In genomic region chr2:70984576-70985282, GRCh38 we compare ENCODE assay signal across 7 cellular contexts. TPM values are rescaled to one million over a fixed set of nuclear protein-coding genes. Genes with fewer than 3 reads are reported as not detected.
A peak's percentile ranks its signal among the peaks of the same experiment; 100 is the strongest.
DNase-seq lines count a peak whose midpoint lies in the region; ATAC-seq and TF ChIP-seq lines count a peak whose summit lies in the region.

No MANE protein-coding gene starts in this region.

- no peak overlapping the region for H3K4me3 ChIP-seq in left ventricle myocardium inferior

- H3K27ac ChIP-seq in RWPE1 (no peak overlapping the region), left ventricle myocardium inferior (replicated peaks) (no peak overlapping the region)

- peaks cover 40% of the 10 kb centered on the region for H3K36me3 ChIP-seq in left ventricle myocardium inferior

- DNase-seq in RWPE1 (ENCODE audit: low spot score) (peak; percentile 30), left ventricle myocardium inferior (peak; percentile 54), NCI-H187 (lab: John Stamatoyannopoulos, UW) (no peak)
- peak; percentile 72 for DNase-seq in activated gamma-delta T cell treated with anti-CD3 and anti-CD28 coated beads, Interleukin-2, amount 50 U/mL, for 16 hours (ENCODE audit: low read depth)
- DNase-seq in stimulated activated CD4-positive, alpha-beta T cell treated with anti-CD3 and anti-CD28 coated beads, Interleukin-12 subunit alpha, Interleukin-12 subunit beta, amount 100 ng/mL, for 4 hours: peak; percentile 79

- no peaks in the 10 kb centered on the region for H3K9me3 ChIP-seq in left ventricle myocardium inferior (replicated peaks)

- H3K27me3 ChIP-seq in left ventricle myocardium inferior (ENCODE audit: low read depth): no peaks in the 10 kb centered on the region

- peaks cover 47% of the 10 kb centered on the region for H3K4me1 ChIP-seq in left ventricle myocardium inferior

- peak; percentile 57 for TF ChIP-seq CTCF in RWPE1 (conservative IDR thresholded peaks at IDR 0.05; ENCODE audit: low read depth)
- peak; percentile 81 for TF ChIP-seq CTCF in left ventricle myocardium inferior (IDR thresholded peaks at IDR 0.05; ENCODE audit: borderline replicate concordance)

- ATAC-seq in GM18519 (IDR thresholded peaks at IDR 0.05; ENCODE audit: low FRiP score, unreplicated experiment) (peak; percentile 91), HG02870 (IDR thresholded peaks at IDR 0.05; ENCODE audit: unreplicated experiment) (peak; percentile 94)

- CTCF ChIA-PET in RWPE1 (lab: Yijun Ruan, JAX): interaction anchor here (1.4 kb wide), 1 partner anchor 17 kb away, joined by 3 read pairs; no protein-coding TSS in a partner anchor

- intact Hi-C loops in left ventricle myocardium inferior (cut with micrococcal nuclease): no loop called here

- POLR2A ChIA-PET in RWPE1 (lab: Yijun Ruan, JAX; ENCODE audit: low non-redundant PET): no interaction called here

RNA-seq across cellular contexts. Expression of gene ANKRD53, which starts 6.3 kb away (rescaled TPM):
- total RNA-seq in left ventricle myocardium inferior: 0.33 TPM

RNA-seq across cellular contexts. Expression of gene TEX261, which starts 9.9 kb away (rescaled TPM):
- 50.7 TPM for total RNA-seq in left ventricle myocardium inferior

RNA-seq across cellular contexts. Expression of gene ATP6V1B1, which starts 49.0 kb away (rescaled TPM):
- total RNA-seq in left ventricle myocardium inferior: not detected

Comparison
In these comparisons a context has a peak if more than half of its experiments do, and no peak if none do; other contexts are left out.
1. DNase-seq: peak in RWPE1 (single experiment), activated gamma-delta T cell treated with anti-CD3 and anti-CD28 coated beads, Interleukin-2, amount 50 U/mL, for 16 hours (single experiment), left ventricle myocardium inferior (single experiment) and stimulated activated CD4-positive, alpha-beta T cell treated with anti-CD3 and anti-CD28 coated beads, Interleukin-12 subunit alpha, Interleukin-12 subunit beta, amount 100 ng/mL, for 4 hours (single experiment); none in NCI-H187 (0 of 2).